Comparison of ENCODE assay signal across 8 cellular contexts in the genomic region with DNA sequence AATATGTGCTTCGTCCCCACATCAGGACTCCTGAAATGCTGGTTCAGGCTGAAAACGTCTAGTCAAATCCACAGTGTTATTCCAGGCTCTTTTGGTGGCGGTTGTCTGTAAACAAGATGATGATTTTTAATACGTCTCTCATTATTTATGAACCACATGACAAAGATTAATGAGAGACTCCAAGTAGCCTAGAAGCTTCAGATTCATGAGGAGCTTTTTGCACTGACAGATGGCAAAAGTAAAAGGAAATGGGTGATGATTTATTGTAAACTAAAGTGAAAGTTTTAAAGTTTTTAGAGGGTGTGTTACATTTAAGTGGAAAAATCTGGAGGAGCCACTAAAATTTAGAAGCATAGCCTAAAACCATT.
A peak's percentile ranks its signal among the peaks of the same experiment; 100 is the strongest.
DNase-seq lines count a peak whose midpoint lies in the region; ATAC-seq and TF ChIP-seq lines count a peak whose summit lies in the region.

No MANE protein-coding gene starts in this region.

- H3K4me1 Mint-ChIP-seq in CD14-positive monocyte (peaks cover 43% of the 10 kb centered on the region), IgD-negative memory B cell (peaks cover 31 to 63% (median 57%) of the 10 kb centered on the region in 3 donors), nephron progenitor cell (peaks cover 67% of the 10 kb centered on the region)

- TF ChIP-seq CTCF in CD14-positive monocyte (IDR thresholded peaks at IDR 0.05) = no peak
- TF ChIP-seq CTCF in nephron progenitor cell (IDR thresholded peaks at IDR 0.05) = no peak

- H3K27ac Mint-ChIP-seq in CD14-positive monocyte = peak overlapping the region in 6 of 7 donors; percentile 44 to 88 (median 71)
- peak overlapping the region in 2 of 3 donors; percentile 9 to 94 for H3K27ac Mint-ChIP-seq in IgD-negative memory B cell
- H3K27ac Mint-ChIP-seq in nephron progenitor cell = peak overlapping the region; percentile 99

- ATAC-seq in GM21447 (IDR thresholded peaks at IDR 0.05; ENCODE audit: unreplicated experiment) (no peak), GM18505 (IDR thresholded peaks at IDR 0.05; ENCODE audit: unreplicated experiment) (no peak)

- intact Hi-C loops in CD14-positive monocyte (cut with micrococcal nuclease) = no loop called here

- TF ChIP-seq POLR2A in GM18505 (IDR thresholded peaks at IDR 0.05; ENCODE audit: borderline replicate concordance, extremely low read depth, insufficient read depth, insufficient read length) = no peak

- H3K36me3 Mint-ChIP-seq in CD14-positive monocyte = peaks cover 3% of the 10 kb centered on the region in 2 donors
- peaks cover 1% of the 10 kb centered on the region for H3K36me3 Mint-ChIP-seq in IgD-negative memory B cell
- H3K36me3 Mint-ChIP-seq in nephron progenitor cell (ENCODE audit: low read depth) = peaks cover 52% of the 10 kb centered on the region

- H3K9me3 Mint-ChIP-seq in CD14-positive monocyte (peaks cover 0 to 3% (median 0%) of the 10 kb centered on the region in 7 donors), IgD-negative memory B cell (no peaks in the 10 kb centered on the region), nephron progenitor cell (peaks cover 35% of the 10 kb centered on the region)

- peak overlapping the region; percentile 68 to 83 for H3K4me3 Mint-ChIP-seq in CD14-positive monocyte
- peak overlapping the region in 3 of 4 donors; percentile 73 to 90 (median 89) for H3K4me3 Mint-ChIP-seq in IgD-negative memory B cell
- peak overlapping the region; percentile 77 for H3K4me3 Mint-ChIP-seq in nephron progenitor cell

- H3K27me3 Mint-ChIP-seq in CD14-positive monocyte (ENCODE audit: low read depth in 3 of 3) (no peaks in the 10 kb centered on the region), IgD-negative memory B cell (no peaks in the 10 kb centered on the region), nephron progenitor cell (ENCODE audit: low read depth, poor library complexity) (no peaks in the 10 kb centered on the region)

- DNase-seq in CD14-positive monocyte (ENCODE audit: low spot score) (no peak), dermis blood vessel endothelial cell (peak; percentile 38), nephron progenitor cell (no peak), GOT3 (lab: John Stamatoyannopoulos, UW) (no peak), GM19238 (ENCODE audit: insufficient read length, low spot score) (no peak)
